Comparison of ENCODE assay signal across 11 cellular contexts in genomic region chr17:30173649-30174048, GRCh38. TPM values are rescaled to one million over a fixed set of nuclear protein-coding genes. Genes with fewer than 3 reads are reported as not detected.
DNase-seq lines count a peak whose midpoint lies in the region; ATAC-seq lines count a peak whose summit lies in the region.
"Had no signal": no experiment of that assay in that cellular context is flagged by ENCODE, and none has a peak within 500 bp of the region (broad histone marks: within the 10 kb centered on the region; RNA-seq: fewer than 3 reads in every experiment).

No MANE protein-coding gene starts in this region.

- H2AFZ ChIP-seq in trophoblast cell (ENCODE audit: insufficient read depth, low read length, poor library complexity) = no peak overlapping the region

- peaks cover 6 to 7% of the 10 kb centered on the region in 2 experiments for H3K36me3 ChIP-seq in trophoblast cell (ENCODE audit: control insufficient read depth in 1 of 2, insufficient read depth in 2 of 2, low read length in 2 of 2)
- H3K36me3 ChIP-seq in CD8-positive, alpha-beta memory T cell (ENCODE audit: insufficient read depth, low read length) = peaks cover 4% of the 10 kb centered on the region

- no peak overlapping the region for H4K91ac ChIP-seq in trophoblast cell (ENCODE audit: low read depth, low read length)

- no peak overlapping the region for H4K8ac ChIP-seq in trophoblast cell (ENCODE audit: low read depth, low read length)

- H3K27ac ChIP-seq in trophoblast cell (ENCODE audit: low read depth, low read length) = no peak overlapping the region
- no peak overlapping the region for H3K27ac ChIP-seq in CD8-positive, alpha-beta memory T cell (ENCODE audit: low read depth, low read length)

- no peaks in the 10 kb centered on the region for H3K79me2 ChIP-seq in trophoblast cell (ENCODE audit: control insufficient read depth, insufficient read depth, low read length, poor library complexity)

- H3K4me1 Mint-ChIP-seq in CD8-positive, alpha-beta memory T cell = peaks cover 16 to 40% (median 20%) of the 10 kb centered on the region in 3 donors

- no peak overlapping the region for H3K4ac ChIP-seq in trophoblast cell (ENCODE audit: low read depth, low read length)

- ATAC-seq in HG02610 (IDR thresholded peaks at IDR 0.05; ENCODE audit: unreplicated experiment) (peak; percentile 90), HG03565 (IDR thresholded peaks at IDR 0.05; ENCODE audit: unreplicated experiment) (peak; percentile 82)

- no peaks in the 10 kb centered on the region for H3K9me3 ChIP-seq in trophoblast cell (ENCODE audit: insufficient read depth, low read depth, low read length)
- no peaks in the 10 kb centered on the region for H3K9me3 ChIP-seq in CD8-positive, alpha-beta memory T cell (ENCODE audit: low read length)

- peaks cover 4 to 52% (median 17%) of the 10 kb centered on the region in 3 donors for H3K36me3 Mint-ChIP-seq in CD8-positive, alpha-beta memory T cell

- POLR2A ChIA-PET in CD8-positive, alpha-beta memory T cell (lab: Charles Lee) = no interaction called here

- H2BK120ac ChIP-seq in trophoblast cell (ENCODE audit: insufficient read depth, low read length, poor library complexity) = no peak overlapping the region

- no peaks in the 10 kb centered on the region for H3K9me3 Mint-ChIP-seq in CD8-positive, alpha-beta memory T cell

- H3K18ac ChIP-seq in trophoblast cell (ENCODE audit: low read length) = no peak overlapping the region

- no peak overlapping the region for H3K4me2 ChIP-seq in trophoblast cell (ENCODE audit: low read length)

- no peak overlapping the region for H2AK5ac ChIP-seq in trophoblast cell (ENCODE audit: low read length)

- DNase-seq in stimulated activated CD4-positive, alpha-beta T cell treated with anti-CD3 and anti-CD28 coated beads, Interleukin-4, amount 100 ng/mL, for 24 hours = peak; percentile 12
- no peak for DNase-seq in stimulated activated CD4-positive, alpha-beta T cell treated with anti-CD3 and anti-CD28 coated beads, Interleukin-12 subunit alpha, Interleukin-12 subunit beta, amount 100 ng/mL, for 4 hours
- DNase-seq in SIG-M5 treated with dmso at 0.1 percent for 504 hours (lab: John Stamatoyannopoulos, UW; ENCODE audit: unreplicated experiment) (no peak), trophoblast cell (no peak), NCI-H510A (lab: John Stamatoyannopoulos, UW) (no peak)
- no peak for DNase-seq in CD8-positive, alpha-beta memory T cell
- DNase-seq: C1 segment of cervical spinal cord, NCI-H446 treated with DMSO at 0.1 percent for 48 hours had no signal

- no peak overlapping the region for H3K27ac Mint-ChIP-seq in CD8-positive, alpha-beta memory T cell
- H3K27ac Mint-ChIP-seq: activated naive CD8-positive, alpha-beta T cell had no signal

- no peak overlapping the region for H3K9ac ChIP-seq in trophoblast cell (ENCODE audit: low read length)

- no peak overlapping the region for H3K4me3 Mint-ChIP-seq in CD8-positive, alpha-beta memory T cell
- H3K4me3 Mint-ChIP-seq: activated naive CD8-positive, alpha-beta T cell had no signal

- H3K27me3 ChIP-seq in trophoblast cell (ENCODE audit: insufficient read depth, low read length) = no peaks in the 10 kb centered on the region
- H3K27me3 ChIP-seq in CD8-positive, alpha-beta memory T cell (ENCODE audit: insufficient read depth, low read length, poor library complexity, severe bottlenecking) = no peaks in the 10 kb centered on the region

- no peaks in the 10 kb centered on the region for H3K27me3 Mint-ChIP-seq in CD8-positive, alpha-beta memory T cell
- H3K27me3 Mint-ChIP-seq: activated naive CD8-positive, alpha-beta T cell had no signal

- no peaks in the 10 kb centered on the region for H3K4me1 ChIP-seq in trophoblast cell (ENCODE audit: control insufficient read depth in 1 of 2, insufficient read depth in 2 of 2, low read length in 2 of 2)
- H3K4me1 ChIP-seq in CD8-positive, alpha-beta memory T cell (ENCODE audit: insufficient read depth, low read length) = no peaks in the 10 kb centered on the region

- H2BK12ac ChIP-seq in trophoblast cell (ENCODE audit: low read length) = no peak overlapping the region

- H3K4me3 ChIP-seq in trophoblast cell (ENCODE audit: low read depth, low read length) = no peak overlapping the region
- no peak overlapping the region for H3K4me3 ChIP-seq in CD8-positive, alpha-beta memory T cell (ENCODE audit: low read length)

- H2BK5ac ChIP-seq in trophoblast cell (ENCODE audit: low read depth, low read length, poor library complexity) = no peak overlapping the region

- H3K23ac ChIP-seq in trophoblast cell (ENCODE audit: low read length) = no peak overlapping the region

- no peaks in the 10 kb centered on the region for H3K79me1 ChIP-seq in trophoblast cell (ENCODE audit: low read length)

- no CpG with 5 or more reads among the region's 2 CpGs for WGBS in trophoblast cell (ENCODE audit: extremely low coverage, insufficient coverage, insufficient read length)

- CTCF ChIA-PET in CD8-positive, alpha-beta memory T cell (lab: Charles Lee) = no interaction called here

- H4K12ac ChIP-seq in trophoblast cell (ENCODE audit: low read depth, low read length) = no peak overlapping the region

- no peak overlapping the region for H3K14ac ChIP-seq in trophoblast cell (ENCODE audit: low read length)

RNA-seq across cellular contexts. Expression of gene NSRP1, which starts 57.0 kb away (rescaled TPM):
- polyA plus RNA-seq in trophoblast cell (2013) = 31.6 and 32.9 TPM in 2 replicates
- 10 to 100 TPM; 26.8 to 27.9 TPM for total RNA-seq in CD8-positive, alpha-beta memory T cell
- 38.4 TPM for polyA plus RNA-seq in CD8-positive, alpha-beta memory T cell
